8 cellular contexts compared by ENCODE assay signal in the genomic region with DNA sequence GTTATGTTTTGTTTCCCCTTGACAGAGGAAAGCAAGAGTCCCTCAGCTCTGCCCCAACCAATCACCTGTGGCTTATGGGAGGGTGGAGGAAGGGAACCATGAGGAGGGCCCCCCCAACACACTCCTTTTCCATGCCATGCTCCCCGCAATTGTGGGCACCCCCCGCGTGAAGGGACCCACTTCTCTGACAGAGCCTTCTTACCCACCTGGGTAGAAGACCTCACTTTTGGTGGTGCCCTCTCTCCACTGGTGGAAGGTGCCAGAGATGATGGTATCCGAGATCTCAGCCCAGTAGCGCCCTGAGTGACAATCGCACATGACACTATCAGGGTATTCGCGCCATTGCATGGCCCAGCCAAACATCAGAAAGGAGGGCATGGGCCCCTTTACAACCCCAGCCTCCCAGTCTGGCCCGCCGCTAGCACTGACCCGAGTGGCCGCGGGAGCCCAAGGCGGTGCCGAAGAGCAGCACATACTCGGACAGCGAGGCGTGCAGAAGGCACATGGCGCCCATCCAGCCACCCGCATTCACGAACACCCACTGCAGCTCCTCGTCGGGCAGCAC. TPM values are rescaled to one million over a fixed set of nuclear protein-coding genes. Genes with fewer than 3 reads are reported as not detected.
DNase-seq lines count a peak whose midpoint lies in the region; TF ChIP-seq lines count a peak whose summit lies in the region.

No MANE protein-coding gene starts in this region.

- TF ChIP-seq RAD21 in Ishikawa (IDR thresholded peaks at IDR 0.05; ENCODE audit: low read depth) (no peak), liver (IDR thresholded peaks at IDR 0.05) (no peak)

- H3K9me3 ChIP-seq in liver (ENCODE audit: control insufficient read depth in 4 of 4, low read length in 3 of 4) (no peaks in the 10 kb centered on the region), thymus (ENCODE audit: control insufficient read depth) (no peaks in the 10 kb centered on the region)

- H3K9ac ChIP-seq in liver (ENCODE audit: low read depth in 1 of 2, low read length in 2 of 2), result peak overlapping the region; percentile 57 to 61

- in situ Hi-C loops in astrocyte of the spinal cord (cut with HindIII; ENCODE audit: low sequenced_read_pairs), result no loop called here

- peaks cover 12 to 62% (median 60%) of the 10 kb centered on the region in 4 donors for H3K4me1 ChIP-seq in liver (ENCODE audit: control insufficient read depth in 4 of 4, insufficient read depth in 4 of 4, low read length in 3 of 4)
- peaks cover 14% of the 10 kb centered on the region for H3K4me1 ChIP-seq in thymus (ENCODE audit: control insufficient read depth, insufficient read depth, low read length)

- peak overlapping the region; percentile 80 to 86 for H3K27ac ChIP-seq in liver (ENCODE audit: low read depth in 1 of 2, low read length in 2 of 2)
- H3K27ac ChIP-seq in thymus (ENCODE audit: low read depth), result peak overlapping the region; percentile 70

- TF ChIP-seq CTCF in astrocyte of the spinal cord (IDR thresholded peaks at IDR 0.05; ENCODE audit: low read depth, low read length), result no peak
- no peak for TF ChIP-seq CTCF in liver (IDR thresholded peaks at IDR 0.05; ENCODE audit: low read depth, low read length, missing input control)

- H3K36me3 ChIP-seq in liver (ENCODE audit: control insufficient read depth in 4 of 4, insufficient read depth in 3 of 4, low read depth in 1 of 4, low read length in 3 of 4) (peaks cover 0 to 4% (median 2%) of the 10 kb centered on the region in 4 donors), thymus (ENCODE audit: control insufficient read depth, insufficient read depth) (peaks cover 9% of the 10 kb centered on the region)

- H3K4me3 ChIP-seq in astrocyte of the spinal cord (ENCODE audit: low read depth, low read length) (peak overlapping the region; percentile 72), liver (ENCODE audit: low read depth in 1 of 3, low read length in 3 of 3) (peak overlapping the region; percentile 73 to 85 (median 77)), thymus (ENCODE audit: low read length) (peak overlapping the region; percentile 69)

- peak; percentile 49 for DNase-seq in DMS 273 (lab: John Stamatoyannopoulos, UW; ENCODE audit: unreplicated experiment)
- no peak for DNase-seq in DMS 273 treated with DMSO at 0.1 percent for 48 hours (lab: John Stamatoyannopoulos, UW)
- no peak for DNase-seq in astrocyte of the spinal cord (ENCODE audit: low read depth, low spot score)
- DNase-seq in retina, result no peak
- DNase-seq in mesenteric fat pad (ENCODE audit: low spot score), result no peak

- 5% methylated on average over 23 of the region's 23 CpGs for WGBS in liver
- WGBS in thymus, result 12% methylated on average over 23 of the region's 23 CpGs

- H3K27me3 ChIP-seq in liver (ENCODE audit: control insufficient read depth in 4 of 4, insufficient read depth in 4 of 4, low read length in 3 of 4) (no peaks in the 10 kb centered on the region), thymus (ENCODE audit: control insufficient read depth, insufficient read depth) (no peaks in the 10 kb centered on the region)

- TF ChIP-seq EP300 in Ishikawa (IDR thresholded peaks at IDR 0.05; ENCODE audit: borderline replicate concordance), result no peak

TF ChIP-seq in Ishikawa, 13 proteins besides CTCF, POLR2A, EP300 and RAD21:
- TF ChIP-seq NFIC (IDR thresholded peaks at IDR 0.05) (no peak), USF1 (IDR thresholded peaks at IDR 0.05) (peak; percentile 75; the same call in 1 of the 2 replicates), TCF12 (IDR thresholded peaks at IDR 0.05; ENCODE audit: low read depth) (0 out of 2 replicates have a peak, but pooled peaks have one; percentile 7), ZBTB7A (IDR thresholded peaks at IDR 0.05; ENCODE audit: low read depth) (no peak)
- TF ChIP-seq, protein P1, sequence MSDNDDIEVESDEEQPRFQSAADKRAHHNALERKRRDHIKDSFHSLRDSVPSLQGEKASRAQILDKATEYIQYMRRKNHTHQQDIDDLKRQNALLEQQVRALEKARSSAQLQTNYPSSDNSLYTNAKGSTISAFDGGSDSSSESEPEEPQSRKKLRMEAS (IDR thresholded peaks at IDR 0.05), result no peak; the same call in 1 of the 2 replicates

TF ChIP-seq in liver, 16 proteins besides CTCF, POLR2A, EP300 and RAD21:
- TF ChIP-seq JUND (IDR thresholded peaks at IDR 0.05), result no peak
- TF ChIP-seq, protein P1 (IDR thresholded peaks at IDR 0.05), result no peak
- no peak for TF ChIP-seq HNF4A (conservative IDR thresholded peaks at IDR 0.05)
- no peak for TF ChIP-seq FOXA1 (IDR thresholded peaks at IDR 0.05)

RNA-seq across cellular contexts. Expression of gene SIGMAR1, which starts 0.7 kb away (rescaled TPM):
- total RNA-seq in liver (100 to 1,000 TPM; 116 to 161 TPM), mesenteric fat pad (48.3 TPM)
- polyA plus RNA-seq in liver (100 to 1,000 TPM; 196 to 210 TPM), thymus (24.6 TPM)

RNA-seq across cellular contexts. Expression of gene ARID3C, which starts 8.0 kb away (rescaled TPM):
- total RNA-seq in liver (1 to 10 TPM; 2.2 to 2.6 TPM), mesenteric fat pad (not detected)
- polyA plus RNA-seq in liver (1 to 10 TPM in 1 of 2 donors, under 1 TPM in 1; 0.58 to 1.1 TPM), thymus (0.07 TPM)

RNA-seq across cellular contexts. Expression of gene GALT, which starts 9.6 kb away (rescaled TPM):
- 100 to 1,000 TPM in 1 of 2 donors, 10 to 100 TPM in 1; 58.6 to 161 TPM for total RNA-seq in liver
- 100 to 1,000 TPM in 1 of 2 donors, 10 to 100 TPM in 1; 69.3 to 196 TPM for polyA plus RNA-seq in liver
- 61.8 TPM for polyA plus RNA-seq in thymus
- 21.3 TPM for total RNA-seq in mesenteric fat pad

RNA-seq across cellular contexts. Expression of gene IL11RA, which starts 15.1 kb away (rescaled TPM):
- total RNA-seq in liver (10 to 100 TPM; 14.8 to 35.3 TPM), mesenteric fat pad (15.6 TPM)
- polyA plus RNA-seq in liver (10 to 100 TPM in 1 of 2 donors, 1 to 10 TPM in 1; 10.0 to 14.7 TPM), thymus (52.8 TPM)

RNA-seq across cellular contexts. Expression of gene DCTN3, which starts 16.6 kb away (rescaled TPM):
- total RNA-seq in liver (10 to 100 TPM; 24.9 to 51.9 TPM), mesenteric fat pad (61.5 TPM)
- polyA plus RNA-seq in liver (10 to 100 TPM; 44.6 to 48.7 TPM), thymus (97.1 TPM)
